ENCODE assay signal across 1 cellular context in genomic region chr2:42895796-42896145, GRCh38.
TF ChIP-seq lines count a peak whose summit lies in the region.

No MANE protein-coding gene starts in this region.

TF ChIP-seq in IMR-90, 13 proteins besides CTCF, POLR2A, EP300 and RAD21 (continued from another document):
- TF ChIP-seq ELK1 (IDR thresholded peaks at IDR 0.05; ENCODE audit: borderline replicate concordance, low read depth, low read length): no peak
- TF ChIP-seq BHLHE40 (IDR thresholded peaks at IDR 0.05; ENCODE audit: low read depth, low read length): no peak
- TF ChIP-seq RFX5 (IDR thresholded peaks at IDR 0.05; ENCODE audit: low read depth, low read length): no peak
- no peak for TF ChIP-seq CEBPB (IDR thresholded peaks at IDR 0.05; ENCODE audit: low read depth, low read length)
- no peak for TF ChIP-seq SMC3 (IDR thresholded peaks at IDR 0.05; ENCODE audit: low read depth, low read length)
- TF ChIP-seq NFE2L2 (IDR thresholded peaks at IDR 0.05; ENCODE audit: low read depth, low read length): no peak
- TF ChIP-seq MAFK (IDR thresholded peaks at IDR 0.05; ENCODE audit: low read depth, low read length): no peak
- no peak for TF ChIP-seq CHD1 (IDR thresholded peaks at IDR 0.05; ENCODE audit: low read depth, low read length)
- no peak for TF ChIP-seq MXI1 (IDR thresholded peaks at IDR 0.05; ENCODE audit: borderline replicate concordance, low read depth, low read length)
- TF ChIP-seq FOS (IDR thresholded peaks at IDR 0.05; ENCODE audit: low read depth, low read length): no peak
